Comparison of ENCODE assay signal across 1 cellular context in genomic region chr20:396252-396618, GRCh38.
TF ChIP-seq lines count a peak whose summit lies in the region.

No MANE protein-coding gene starts in this region.

TF ChIP-seq in HepG2, 621 proteins besides CTCF, POLR2A, EP300 and RAD21 (continued from another document and continues in another):
- TF ChIP-seq HNF1A (IDR thresholded peaks at IDR 0.05; ENCODE audit: low read depth), result no peak
- no peak for TF ChIP-seq HNF1A (CRISPR knock-in tag; IDR thresholded peaks at IDR 0.05; ENCODE audit: borderline replicate concordance)
- no peak for TF ChIP-seq ZGPAT (CRISPR knock-in tag; IDR thresholded peaks at IDR 0.05)
- TF ChIP-seq RNF2 (conservative IDR thresholded peaks at IDR 0.05; ENCODE audit: low read depth), result no peak
- no peak for TF ChIP-seq ZNF468 (CRISPR knock-in tag; IDR thresholded peaks at IDR 0.05)
- no peak for TF ChIP-seq SUZ12 (IDR thresholded peaks at IDR 0.05; ENCODE audit: low read depth, low read length)
- no peak for TF ChIP-seq HMGXB4 (CRISPR knock-in tag; IDR thresholded peaks at IDR 0.05; ENCODE audit: borderline replicate concordance in 1 of 2, low read depth in 1 of 2)
- TF ChIP-seq ZFP91 (CRISPR knock-in tag; IDR thresholded peaks at IDR 0.05; ENCODE audit: borderline replicate concordance), result no peak
- TF ChIP-seq E2F5 (CRISPR knock-in tag; conservative IDR thresholded peaks at IDR 0.05), result no peak; the same call in 1 of the 2 replicates
- TF ChIP-seq ZNF773 (CRISPR knock-in tag; IDR thresholded peaks at IDR 0.05; ENCODE audit: borderline replicate concordance), result no peak
- no peak for TF ChIP-seq ZBTB8A (CRISPR knock-in tag; IDR thresholded peaks at IDR 0.05; ENCODE audit: borderline replicate concordance, low read depth)
- TF ChIP-seq AFF4 (CRISPR knock-in tag; IDR thresholded peaks at IDR 0.05), result no peak
- no peak for TF ChIP-seq CCAR2 (optimal IDR thresholded peaks at IDR 0.05; ENCODE audit: low read depth, low read length)
- peak; percentile 15; the same call in 1 of the 2 replicates for TF ChIP-seq GLI4 (CRISPR knock-in tag; IDR thresholded peaks at IDR 0.05; ENCODE audit: borderline replicate concordance)
- TF ChIP-seq FOXP1 (IDR thresholded peaks at IDR 0.05), result no peak
- TF ChIP-seq FOXP1 (CRISPR knock-in tag; IDR thresholded peaks at IDR 0.05), result no peak
- TF ChIP-seq SNAI1 (CRISPR knock-in tag; IDR thresholded peaks at IDR 0.05; ENCODE audit: borderline replicate concordance), result no peak
- no peak; the same call in 1 of the 2 replicates for TF ChIP-seq ZNF687 (CRISPR knock-in tag; IDR thresholded peaks at IDR 0.05)
- TF ChIP-seq ZNF446 (CRISPR knock-in tag; IDR thresholded peaks at IDR 0.05), result no peak
- 0 out of 2 replicates have a peak, but pooled peaks have one; percentile 0 for TF ChIP-seq TFE3 (CRISPR knock-in tag; IDR thresholded peaks at IDR 0.05)
- TF ChIP-seq ZBTB25 (CRISPR knock-in tag; IDR thresholded peaks at IDR 0.05), result no peak
- no peak for TF ChIP-seq CBX2 (IDR thresholded peaks at IDR 0.05; ENCODE audit: low read depth, low read length)
- TF ChIP-seq CBX2 (CRISPR knock-in tag; IDR thresholded peaks at IDR 0.05; ENCODE audit: low read depth), result no peak
- no peak for TF ChIP-seq TBX3 (IDR thresholded peaks at IDR 0.05; ENCODE audit: borderline replicate concordance)
- no peak for TF ChIP-seq NCOA5 (CRISPR knock-in tag; IDR thresholded peaks at IDR 0.05)
- TF ChIP-seq RORA (CRISPR knock-in tag; IDR thresholded peaks at IDR 0.05), result no peak
- TF ChIP-seq SP4 (CRISPR knock-in tag; IDR thresholded peaks at IDR 0.05), result no peak
- no peak for TF ChIP-seq TBP (CRISPR knock-in tag; IDR thresholded peaks at IDR 0.05)
- peak; percentile 89 for TF ChIP-seq RBFOX2 (IDR thresholded peaks at IDR 0.05; ENCODE audit: low read depth, low read length)
- no peak for TF ChIP-seq ELF3 (CRISPR knock-in tag; IDR thresholded peaks at IDR 0.05)
- no peak for TF ChIP-seq MXI1 (IDR thresholded peaks at IDR 0.05; ENCODE audit: borderline replicate concordance, low read depth, low read length)
- TF ChIP-seq HCFC1 (IDR thresholded peaks at IDR 0.05; ENCODE audit: low read depth, low read length), result no peak
- TF ChIP-seq MTERF4 (CRISPR knock-in tag; IDR thresholded peaks at IDR 0.05), result no peak; the same call in 1 of the 2 replicates
- TF ChIP-seq TCF12 (IDR thresholded peaks at IDR 0.05), result no peak
- no peak for TF ChIP-seq TCF12 (CRISPR knock-in tag; IDR thresholded peaks at IDR 0.05)
- no peak for TF ChIP-seq HDAC2 (CRISPR knock-in tag; IDR thresholded peaks at IDR 0.05)
- TF ChIP-seq PRPF4 (IDR thresholded peaks at IDR 0.05; ENCODE audit: low read depth, low read length, poor library complexity, severe bottlenecking), result peak; percentile 89
- TF ChIP-seq KAT8 (CRISPR knock-in tag; IDR thresholded peaks at IDR 0.05), result no peak
- TF ChIP-seq MED8 (CRISPR knock-in tag; IDR thresholded peaks at IDR 0.05; ENCODE audit: insufficient replicate concordance), result no peak
